In the genomic region with DNA sequence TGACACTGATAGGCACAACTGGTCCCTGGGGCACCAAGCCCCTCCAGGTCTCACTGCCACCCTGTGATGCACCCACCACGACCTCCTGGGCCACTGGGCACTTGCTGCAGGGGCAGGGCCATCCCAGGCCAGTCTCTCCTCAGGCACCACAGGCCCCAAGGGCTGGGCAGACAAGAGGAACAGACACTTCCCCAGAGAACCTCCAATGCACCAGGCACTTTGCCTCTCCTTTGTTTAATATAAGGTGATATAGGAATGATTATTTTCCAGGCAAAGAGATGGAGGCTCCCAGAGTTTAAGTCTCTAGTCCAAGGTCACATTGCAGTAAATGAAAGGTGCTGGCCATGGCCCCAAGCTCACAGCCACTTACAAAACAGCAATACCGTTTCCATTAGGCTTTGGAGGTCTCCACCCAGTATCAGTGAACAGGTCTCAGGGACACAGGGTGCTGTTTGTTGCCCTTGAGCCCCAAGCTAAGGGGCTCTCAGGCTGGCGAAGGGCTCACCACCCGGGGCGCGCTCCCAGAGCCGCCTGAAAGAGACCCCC, we compare ENCODE assay signal across 1 cellular context.
TF ChIP-seq lines count a peak whose summit lies in the region.

No MANE protein-coding gene starts in this region.

TF ChIP-seq in GM12878, 131 proteins besides CTCF, POLR2A, EP300 and RAD21:
- peak; percentile 52; the same call in 1 of the 2 replicates for TF ChIP-seq SMARCA5 (IDR thresholded peaks at IDR 0.05)
- 0 out of 2 replicates have a peak, but pooled peaks have one; percentile 12 for TF ChIP-seq ZNF207 (IDR thresholded peaks at IDR 0.05; ENCODE audit: borderline replicate concordance)
- TF ChIP-seq, protein P1, sequence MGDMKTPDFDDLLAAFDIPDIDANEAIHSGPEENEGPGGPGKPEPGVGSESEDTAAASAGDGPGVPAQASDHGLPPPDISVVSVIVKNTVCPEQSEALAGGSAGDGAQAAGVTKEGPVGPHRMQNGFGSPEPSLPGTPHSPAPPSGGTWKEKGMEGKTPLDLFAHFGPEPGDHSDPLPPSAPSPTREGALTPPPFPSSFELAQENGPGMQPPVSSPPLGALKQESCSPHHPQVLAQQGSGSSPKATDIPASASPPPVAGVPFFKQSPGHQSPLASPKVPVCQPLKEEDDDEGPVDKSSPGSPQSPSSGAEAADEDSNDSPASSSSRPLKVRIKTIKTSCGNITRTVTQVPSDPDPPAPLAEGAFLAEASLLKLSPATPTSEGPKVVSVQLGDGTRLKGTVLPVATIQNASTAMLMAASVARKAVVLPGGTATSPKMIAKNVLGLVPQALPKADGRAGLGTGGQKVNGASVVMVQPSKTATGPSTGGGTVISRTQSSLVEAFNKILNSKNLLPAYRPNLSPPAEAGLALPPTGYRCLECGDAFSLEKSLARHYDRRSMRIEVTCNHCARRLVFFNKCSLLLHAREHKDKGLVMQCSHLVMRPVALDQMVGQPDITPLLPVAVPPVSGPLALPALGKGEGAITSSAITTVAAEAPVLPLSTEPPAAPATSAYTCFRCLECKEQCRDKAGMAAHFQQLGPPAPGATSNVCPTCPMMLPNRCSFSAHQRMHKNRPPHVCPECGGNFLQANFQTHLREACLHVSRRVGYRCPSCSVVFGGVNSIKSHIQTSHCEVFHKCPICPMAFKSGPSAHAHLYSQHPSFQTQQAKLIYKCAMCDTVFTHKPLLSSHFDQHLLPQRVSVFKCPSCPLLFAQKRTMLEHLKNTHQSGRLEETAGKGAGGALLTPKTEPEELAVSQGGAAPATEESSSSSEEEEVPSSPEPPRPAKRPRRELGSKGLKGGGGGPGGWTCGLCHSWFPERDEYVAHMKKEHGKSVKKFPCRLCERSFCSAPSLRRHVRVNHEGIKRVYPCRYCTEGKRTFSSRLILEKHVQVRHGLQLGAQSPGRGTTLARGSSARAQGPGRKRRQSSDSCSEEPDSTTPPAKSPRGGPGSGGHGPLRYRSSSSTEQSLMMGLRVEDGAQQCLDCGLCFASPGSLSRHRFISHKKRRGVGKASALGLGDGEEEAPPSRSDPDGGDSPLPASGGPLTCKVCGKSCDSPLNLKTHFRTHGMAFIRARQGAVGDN (IDR thresholded peaks at IDR 0.05) = peak; percentile 27
- TF ChIP-seq JUNB (IDR thresholded peaks at IDR 0.05) = no peak
- TF ChIP-seq POU2F2 (IDR thresholded peaks at IDR 0.05; ENCODE audit: borderline replicate concordance, low read depth, low read length) = no peak
